ENCODE assay signal across 1 cellular context in the genomic region with DNA sequence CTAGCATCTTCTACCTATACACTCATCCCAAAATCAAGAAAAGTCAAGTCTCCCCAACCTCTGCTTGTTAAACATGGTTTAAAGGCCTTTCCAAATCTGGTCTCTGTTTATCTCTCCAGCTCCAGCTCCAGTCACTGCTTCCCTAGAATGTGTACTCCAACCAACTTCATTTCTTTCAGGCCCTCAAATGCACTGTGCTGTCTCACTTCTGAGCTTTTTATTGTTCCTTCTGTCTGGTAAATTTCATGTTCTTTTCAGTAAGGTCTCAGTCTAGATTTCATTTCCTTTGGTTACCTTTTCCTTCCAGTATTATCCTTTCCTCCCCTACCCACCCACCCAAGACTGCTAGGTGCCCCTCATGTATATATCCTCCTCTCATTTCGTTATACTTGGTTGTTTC.
TF ChIP-seq lines count a peak whose summit lies in the region.

No MANE protein-coding gene starts in this region.

TF ChIP-seq in IMR-90, 13 proteins besides CTCF, POLR2A, EP300 and RAD21:
- TF ChIP-seq RCOR1 (IDR thresholded peaks at IDR 0.05; ENCODE audit: insufficient replicate concordance, low read length) (no peak), FOS (IDR thresholded peaks at IDR 0.05; ENCODE audit: low read depth, low read length) (no peak)
- TF ChIP-seq, protein P1, sequence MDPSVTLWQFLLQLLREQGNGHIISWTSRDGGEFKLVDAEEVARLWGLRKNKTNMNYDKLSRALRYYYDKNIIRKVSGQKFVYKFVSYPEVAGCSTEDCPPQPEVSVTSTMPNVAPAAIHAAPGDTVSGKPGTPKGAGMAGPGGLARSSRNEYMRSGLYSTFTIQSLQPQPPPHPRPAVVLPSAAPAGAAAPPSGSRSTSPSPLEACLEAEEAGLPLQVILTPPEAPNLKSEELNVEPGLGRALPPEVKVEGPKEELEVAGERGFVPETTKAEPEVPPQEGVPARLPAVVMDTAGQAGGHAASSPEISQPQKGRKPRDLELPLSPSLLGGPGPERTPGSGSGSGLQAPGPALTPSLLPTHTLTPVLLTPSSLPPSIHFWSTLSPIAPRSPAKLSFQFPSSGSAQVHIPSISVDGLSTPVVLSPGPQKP (IDR thresholded peaks at IDR 0.05; ENCODE audit: borderline replicate concordance, low read depth, low read length), result no peak
